ENCODE assay signal across 30 cellular contexts in the genomic region with DNA sequence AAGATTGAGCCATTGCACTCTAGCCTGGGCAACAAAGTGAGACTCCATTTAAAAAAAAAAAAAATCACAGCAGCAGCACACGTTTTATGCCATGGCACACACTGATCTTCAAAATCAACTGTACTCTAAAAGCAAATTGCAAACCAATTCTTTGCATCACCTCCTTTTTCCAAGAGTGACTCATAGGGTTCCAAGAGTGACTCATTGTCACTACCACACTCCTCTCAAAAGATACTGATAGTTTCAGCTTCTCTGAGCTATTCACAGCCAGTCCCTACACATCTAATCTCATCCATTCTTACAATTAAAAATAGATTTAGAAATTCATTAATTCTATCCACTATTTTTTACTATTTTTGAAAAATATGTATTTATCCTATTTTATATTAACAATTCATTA.
A peak's percentile ranks its signal among the peaks of the same experiment; 100 is the strongest.
DNase-seq lines count a peak whose midpoint lies in the region; ATAC-seq, FAIRE-seq and TF ChIP-seq lines count a peak whose summit lies in the region.
"Had no signal": no experiment of that assay in that cellular context is flagged by ENCODE, and none has a peak within 500 bp of the region (broad histone marks: within the 10 kb centered on the region; RNA-seq: fewer than 3 reads in every experiment).

No MANE protein-coding gene starts in this region.

- no peaks in the 10 kb centered on the region for H4K20me1 ChIP-seq in GM12878 (ENCODE audit: control insufficient read depth, insufficient read depth)

- TF ChIP-seq CTCF in GM12878 (IDR thresholded peaks at IDR 0.05 in 2 of 3, conservative IDR thresholded peaks at IDR 0.05 in 1 of 3; ENCODE audit: control insufficient read depth in 2 of 3, extremely low read depth in 1 of 3, insufficient read depth in 1 of 3, low read depth in 3 of 3, low read length in 3 of 3): no peak

- BruUV-seq in GM12878 (replicated peaks; lab: Mats Ljungman, UMichigan): no TSS peak

- TF ChIP-seq POLR2A in GM12878 (IDR thresholded peaks at IDR 0.05; ENCODE audit: low read depth, low read length): no peak

- RAD21 ChIA-PET in GM12878 (lab: Charles Lee; ENCODE audit: unreplicated experiment): no interaction called here

- intact Hi-C loops in GM12878 (cut with micrococcal nuclease; ENCODE audit: unreplicated experiment): no loop called here
- intact Hi-C loops in cardiac septum (cut with DNase I): no loop called here

- in situ Hi-C loops in GM12878 (cut with MboI): no loop called here

- WGBS in GM12878 (ENCODE audit: insufficient coverage, insufficient replicate concordance, low lambda C conversion rate, missing lambda C conversion rate): 0% methylated on average over 1 of the region's 1 CpG

- no peaks in the 10 kb centered on the region for H3K79me2 ChIP-seq in GM12878 (ENCODE audit: control insufficient read depth, insufficient read depth, low read length)

- TF ChIP-seq EP300 in GM12878 (IDR thresholded peaks at IDR 0.05; ENCODE audit: borderline replicate concordance in 1 of 2, control insufficient read depth in 1 of 2, low read depth in 2 of 2, low read length in 2 of 2): no peak

- H3K9ac ChIP-seq in GM12878 (ENCODE audit: control insufficient read depth, insufficient read depth, low read length): no peak overlapping the region
- H3K9ac ChIP-seq: KMS-11 had no signal

- TF ChIP-seq RAD21 in GM12878 (IDR thresholded peaks at IDR 0.05; ENCODE audit: insufficient read depth, low read depth, low read length): no peak

- POLR2A ChIA-PET in GM12878 (lab: Charles Lee): no interaction called here

- DNase-seq in ELR (ENCODE audit: low read depth) (peak; percentile 54), OCI-M1 (lab: John Stamatoyannopoulos, UW) (peak; percentile 30), GM12878 (ENCODE audit: low read depth, low spot score) (no peak), urothelium cell line (ENCODE audit: low spot score) (peak; percentile 35), mesenteric fat pad (ENCODE audit: low spot score) (no peak), cardiac septum (ENCODE audit: low spot score) (no peak)
- no peak for DNase-seq in stimulated activated CD4-positive, alpha-beta T cell treated with anti-CD3 and anti-CD28 coated beads, Interleukin-4, amount 100 ng/mL, for 4 hours
- DNase-seq: activated B cell treated with CpG ODN at 0.5 μM for 24 hours; activated CD4-positive, alpha-beta T cell treated with anti-CD3 and anti-CD28 coated beads, Interleukin-2, amount 10 ng/mL, durations not matched to agents 7 days and 5 days; activated effector memory CD4-positive, alpha-beta T cell treated with anti-CD3 and anti-CD28 coated beads, Interleukin-2, amount 50 U/mL, for 16 hours; activated naive CD8-positive, alpha-beta T cell treated with anti-CD3 and anti-CD28 coated beads for 36 hours; activated T-cell treated with anti-CD3 and anti-CD28 coated beads, Interleukin-2, amount 50 U/mL, for 1 hour; aorta; Calu3; H9; MV-4-11; naive thymus-derived CD8-positive, alpha-beta T cell; NCI-H1436; NCI-H226; NCI-H69; RPMI8226; stimulated activated CD4-positive, alpha-beta T cell treated with anti-CD3 and anti-CD28 coated beads, Interleukin-4, amount 100 ng/mL, for 24 hours; T-cell; tibial artery had no signal

- no peak overlapping the region for H3K4me2 ChIP-seq in GM12878 (ENCODE audit: control insufficient read depth, insufficient read depth)
- H3K4me2 ChIP-seq: KMS-11 had no signal

- no peaks in the 10 kb centered on the region for H3K36me3 ChIP-seq in GM12878 (ENCODE audit: control insufficient read depth in 2 of 2, insufficient read depth in 2 of 2, low read length in 1 of 2)
- H3K36me3 ChIP-seq: prostate gland, tibial artery had no signal

- H3K4me1 ChIP-seq in GM12878 (ENCODE audit: control insufficient read depth, insufficient read depth, low read length): no peaks in the 10 kb centered on the region
- H3K4me1 ChIP-seq: prostate gland, tibial artery had no signal

- peak; percentile 73 for ATAC-seq in GM12878
- ATAC-seq: naive thymus-derived CD8-positive, alpha-beta T cell; T-cell had no signal

- SMC1A ChIA-PET in GM12878 (lab: Charles Lee; ENCODE audit: uncharacterized antibody, unreplicated experiment): interaction anchor here (1.1 kb wide), 1 partner anchor 12 kb away, joined by 3 read pairs; no protein-coding TSS in a partner anchor

- H3K4me3 ChIP-seq in GM12878: no peak overlapping the region
- H3K4me3 ChIP-seq: prostate gland, tibial artery had no signal

- no peaks in the 10 kb centered on the region for H3K9me3 ChIP-seq in GM12878 (replicated peaks; ENCODE audit: control insufficient read depth, insufficient read depth, low read length)
- H3K9me3 ChIP-seq: prostate gland, tibial artery had no signal

- FAIRE-seq in GM12878 (lab: Jason Lieb, UNC) (no peak), urothelium cell line (lab: Jason Lieb, UNC) (no peak)
- FAIRE-seq: endometrium, frontal cortex, GM19239 had no signal

- CTCF ChIA-PET in GM12878 (lab: Yijun Ruan, JAX): interaction anchor here (0.6 to 2.1 kb wide), 2 partner anchors 25 to 47 kb away, joined by 3 to 5 read pairs; no protein-coding TSS in a partner anchor

- no peak overlapping the region for H3K27ac ChIP-seq in GM12878 (ENCODE audit: control insufficient read depth, insufficient read depth)
- H3K27ac ChIP-seq: C4-2B, KMS-11, prostate gland, tibial artery had no signal

- no peak overlapping the region for H2AFZ ChIP-seq in GM12878 (ENCODE audit: control insufficient read depth, low read depth, low read length)

- no peaks in the 10 kb centered on the region for H3K27me3 ChIP-seq in GM12878 (replicated peaks in 1 of 2; ENCODE audit: control insufficient read depth in 2 of 2, insufficient read depth in 2 of 2, low read length in 1 of 2)
- H3K27me3 ChIP-seq: tibial artery had no signal

TF ChIP-seq in GM12878, 131 proteins besides CTCF, POLR2A, EP300 and RAD21:
- TF ChIP-seq BMI1 (IDR thresholded peaks at IDR 0.05; ENCODE audit: borderline replicate concordance) (no peak), MEF2B (IDR thresholded peaks at IDR 0.05; ENCODE audit: partially characterized antibody, poor library complexity, severe bottlenecking) (no peak), HDGF (IDR thresholded peaks at IDR 0.05) (no peak), RB1 (IDR thresholded peaks at IDR 0.05; ENCODE audit: borderline replicate concordance) (no peak), LARP7 (IDR thresholded peaks at IDR 0.05) (no peak), POLR2AphosphoS2 (IDR thresholded peaks at IDR 0.05; ENCODE audit: low read depth, low read length) (no peak), KAT2A (conservative IDR thresholded peaks at IDR 0.05; ENCODE audit: control insufficient read depth, low read depth, low read length) (no peak), SKIL (IDR thresholded peaks at IDR 0.05; ENCODE audit: low read depth, poor library complexity, severe bottlenecking) (no peak), E4F1 (IDR thresholded peaks at IDR 0.05; ENCODE audit: borderline replicate concordance, partially characterized antibody) (no peak), ZNF217 (IDR thresholded peaks at IDR 0.05) (no peak)
TF ChIP-seq in GM12878: peak in this region for 0.

Comparison
In these comparisons a context has a peak if more than half of its experiments do, and no peak if none do; other contexts are left out.
1. DNase-seq: peak in ELR (single experiment), OCI-M1 (single experiment) and urothelium cell line (single experiment); none in GM12878 (single experiment), mesenteric fat pad (single experiment), cardiac septum (single experiment) and stimulated activated CD4-positive, alpha-beta T cell treated with anti-CD3 and anti-CD28 coated beads, Interleukin-4, amount 100 ng/mL, for 4 hours (0 of 2).